ENCODE assay signal across 22 cellular contexts in genomic region chr19:32895384-32895783, GRCh38. TPM values are rescaled to one million over a fixed set of nuclear protein-coding genes. Genes with fewer than 3 reads are reported as not detected.
A peak's percentile ranks its signal among the peaks of the same experiment; 100 is the strongest.
DNase-seq lines count a peak whose midpoint lies in the region; ATAC-seq and TF ChIP-seq lines count a peak whose summit lies in the region.
"Had no signal": no experiment of that assay in that cellular context is flagged by ENCODE, and none has a peak within 500 bp of the region (broad histone marks: within the 10 kb centered on the region; RNA-seq: fewer than 3 reads in every experiment).

No MANE protein-coding gene starts in this region.

- intact Hi-C loops in activated CD4-positive, alpha-beta T cell treated with anti-CD3 and anti-CD28 coated beads for 36 hours (cut with DNase I, micrococcal nuclease) = no loop called here

- H3K27me3 ChIP-seq in SK-N-SH (ENCODE audit: insufficient read depth) = no peaks in the 10 kb centered on the region

- no peaks in the 10 kb centered on the region for H3K9me2 ChIP-seq in SK-N-SH

- H3K4me2 ChIP-seq in SK-N-SH = no peak overlapping the region

- TF ChIP-seq EP300 in SK-N-SH (IDR thresholded peaks at IDR 0.05; ENCODE audit: borderline replicate concordance in 1 of 2, low read depth in 1 of 2, low read length in 1 of 2) = no peak

- H3K79me2 ChIP-seq in SK-N-SH (ENCODE audit: insufficient read depth) = no peaks in the 10 kb centered on the region

- TF ChIP-seq RAD21 in SK-N-SH (IDR thresholded peaks at IDR 0.05; ENCODE audit: low read length) = no peak

- peaks cover 6% of the 10 kb centered on the region for H3F3A ChIP-seq in SK-N-SH (replicated peaks; ENCODE audit: insufficient read depth)

- H4K20me1 ChIP-seq in SK-N-SH (ENCODE audit: insufficient read depth) = no peaks in the 10 kb centered on the region

- peak; percentile 97 for ATAC-seq in activated CD4-positive, alpha-beta T cell treated with anti-CD3 and anti-CD28 coated beads for 36 hours
- ATAC-seq in GM21526 (IDR thresholded peaks at IDR 0.05; ENCODE audit: low FRiP score, unreplicated experiment) (peak; percentile 82), HG03103 (IDR thresholded peaks at IDR 0.05; ENCODE audit: low read depth, unreplicated experiment) (peak; percentile 89)
- peak; percentile 83 for ATAC-seq in stimulated activated memory B cell treated with anti-CD40 and anti-IgM and Interleukin-4, amounts not matched to agents 10 μg/mL and 1 μg/mL and 100 μg/mL, for 72 hours
- ATAC-seq: sciatic nerve had no signal

- POLR2A ChIA-PET in activated CD4-positive, alpha-beta T cell treated with anti-CD3 and anti-CD28 coated beads for 36 hours (lab: Charles Lee) = interaction anchor here (0.6 kb wide), 1 partner anchor 41 kb away, joined by 4 read pairs; no protein-coding TSS in a partner anchor
- POLR2A ChIA-PET in RWPE1 (lab: Yijun Ruan, JAX; ENCODE audit: low non-redundant PET) (no interaction called here), SK-N-SH (lab: Yijun Ruan, JAX) (interaction anchor here (0.6 kb wide), 1 partner anchor 195 kb away, joined by 3 read pairs; no protein-coding TSS in a partner anchor)

- TF ChIP-seq CTCF in RWPE1 (conservative IDR thresholded peaks at IDR 0.05; ENCODE audit: low read depth) (no peak), SK-N-SH (IDR thresholded peaks at IDR 0.05) (no peak)

- no peak overlapping the region for H3K4me3 ChIP-seq in SK-N-SH (ENCODE audit: low read depth in 2 of 2, low read length in 1 of 2)

- H3K4me1 ChIP-seq in SK-N-SH (ENCODE audit: control insufficient read depth in 1 of 2, insufficient read depth in 2 of 2, low read depth in 1 of 2, low read length in 1 of 2) = no peaks in the 10 kb centered on the region

- no peak overlapping the region for H3K27ac ChIP-seq in RWPE1
- no peak overlapping the region for H3K27ac ChIP-seq in SK-N-SH (ENCODE audit: low read depth in 2 of 2, low read length in 1 of 2)
- H3K27ac ChIP-seq: C4-2B had no signal

- no peak overlapping the region for H3K9ac ChIP-seq in SK-N-SH

- H3K4me1 Mint-ChIP-seq in activated CD4-positive, alpha-beta T cell treated with anti-CD3 and anti-CD28 coated beads for 36 hours = peaks cover 12% of the 10 kb centered on the region
- H3K4me1 Mint-ChIP-seq in stimulated activated memory B cell treated with anti-CD40 and anti-IgM and Interleukin-4, amounts not matched to agents 10 μg/mL and 1 μg/mL and 100 μg/mL, for 72 hours = peaks cover 21% of the 10 kb centered on the region

- no peaks in the 10 kb centered on the region for H3K27me3 Mint-ChIP-seq in activated CD4-positive, alpha-beta T cell treated with anti-CD3 and anti-CD28 coated beads for 36 hours
- no peaks in the 10 kb centered on the region for H3K27me3 Mint-ChIP-seq in stimulated activated memory B cell treated with anti-CD40 and anti-IgM and Interleukin-4, amounts not matched to agents 10 μg/mL and 1 μg/mL and 100 μg/mL, for 72 hours

- no peak overlapping the region for H3K27ac Mint-ChIP-seq in activated CD4-positive, alpha-beta T cell treated with anti-CD3 and anti-CD28 coated beads for 36 hours
- H3K27ac Mint-ChIP-seq in stimulated activated memory B cell treated with anti-CD40 and anti-IgM and Interleukin-4, amounts not matched to agents 10 μg/mL and 1 μg/mL and 100 μg/mL, for 72 hours = no peak overlapping the region
- H3K27ac Mint-ChIP-seq: activated T-helper 2 cell treated with anti-CD3 and anti-CD28 coated beads, Interferon-gamma antibody, Interleukin-2, Interleukin-4, amounts not matched to agents 10 μg/mL and 5 μg/mL and 100 μg/mL, durations not matched to agents 14 hours and 24 hours and 36 hours had no signal

- peaks cover 6 to 39% of the 10 kb centered on the region in 2 experiments for H3K36me3 ChIP-seq in SK-N-SH (replicated peaks in 1 of 2; ENCODE audit: control insufficient read depth in 1 of 2, insufficient read depth in 2 of 2, low read length in 1 of 2)

- H2AFZ ChIP-seq in SK-N-SH (ENCODE audit: low read depth) = no peak overlapping the region

- WGBS in SK-N-SH (ENCODE audit: low lambda C conversion rate) = 67% methylated on average over 3 of the region's 3 CpGs

- CTCF ChIA-PET in activated CD4-positive, alpha-beta T cell treated with anti-CD3 and anti-CD28 coated beads for 36 hours (lab: Charles Lee) = interaction anchor here (1.0 kb wide), 1 partner anchor 10 kb away, joined by 3 read pairs; no protein-coding TSS in a partner anchor
- CTCF ChIA-PET in RWPE1 (lab: Yijun Ruan, JAX) = no interaction called here
- CTCF ChIA-PET in SK-N-SH (lab: Yijun Ruan, JAX) = interaction anchor here (1.6 kb wide), 1 partner anchor 24 kb away, joined by 3 read pairs; no protein-coding TSS in a partner anchor

- peaks cover 22% of the 10 kb centered on the region for H3K9me3 Mint-ChIP-seq in activated CD4-positive, alpha-beta T cell treated with anti-CD3 and anti-CD28 coated beads for 36 hours (ENCODE audit: low read depth)
- peaks cover 30% of the 10 kb centered on the region for H3K9me3 Mint-ChIP-seq in stimulated activated memory B cell treated with anti-CD40 and anti-IgM and Interleukin-4, amounts not matched to agents 10 μg/mL and 1 μg/mL and 100 μg/mL, for 72 hours

- 0 out of 2 replicates have a peak, but pooled peaks cover 4% of the 10 kb centered on the region for H3K9me3 ChIP-seq in SK-N-SH

- DNase-seq in activated CD4-positive, alpha-beta T cell treated with anti-CD3 and anti-CD28 coated beads for 36 hours = no peak
- DNase-seq in activated CD4-positive, alpha-beta T cell treated with anti-CD3 and anti-CD28 coated beads for 1 hour = no peak
- DNase-seq in cerebellum (ENCODE audit: low spot score) (no peak), RWPE1 (ENCODE audit: low spot score) (no peak), SK-N-SH (no peak)
- DNase-seq: 8988T; amygdala; cerebellar nuclear complex; H7; NCI-H2029 treated with DMSO at 0.1 percent for 48 hours; NCI-H510A treated with DMSO at 0.1 percent for 48 hours; occipital lobe; stimulated activated CD4-positive, alpha-beta T cell treated with anti-CD3 and anti-CD28 coated beads, Interleukin-2, amount 100 ng/mL, for 24 hours; T1000 had no signal

- H3K36me3 Mint-ChIP-seq in activated CD4-positive, alpha-beta T cell treated with anti-CD3 and anti-CD28 coated beads for 36 hours (ENCODE audit: low read depth) = peaks cover 40% of the 10 kb centered on the region
- H3K36me3 Mint-ChIP-seq in stimulated activated memory B cell treated with anti-CD40 and anti-IgM and Interleukin-4, amounts not matched to agents 10 μg/mL and 1 μg/mL and 100 μg/mL, for 72 hours = peaks cover 81% of the 10 kb centered on the region

- H3K4me3 Mint-ChIP-seq in activated CD4-positive, alpha-beta T cell treated with anti-CD3 and anti-CD28 coated beads for 36 hours = no peak overlapping the region
- no peak overlapping the region for H3K4me3 Mint-ChIP-seq in stimulated activated memory B cell treated with anti-CD40 and anti-IgM and Interleukin-4, amounts not matched to agents 10 μg/mL and 1 μg/mL and 100 μg/mL, for 72 hours

TF ChIP-seq in SK-N-SH, 30 proteins besides CTCF, POLR2A, EP300 and RAD21 (continues in another document):
- no peak for TF ChIP-seq RCOR1 (IDR thresholded peaks at IDR 0.05; ENCODE audit: low read length)
- TF ChIP-seq EZH2phosphoT487 (IDR thresholded peaks at IDR 0.05; ENCODE audit: borderline replicate concordance, low read depth) = no peak
- TF ChIP-seq JUND (IDR thresholded peaks at IDR 0.05) = no peak
- no peak for TF ChIP-seq YY1 (IDR thresholded peaks at IDR 0.05; ENCODE audit: low read depth)
- TF ChIP-seq MEF2A (IDR thresholded peaks at IDR 0.05; ENCODE audit: borderline replicate concordance, low read depth) = no peak
- no peak for TF ChIP-seq PBX3 (IDR thresholded peaks at IDR 0.05)
- no peak for TF ChIP-seq GABPA (IDR thresholded peaks at IDR 0.05; ENCODE audit: low read depth)
- no peak for TF ChIP-seq TAF1 (IDR thresholded peaks at IDR 0.05; ENCODE audit: borderline replicate concordance, low read depth, low read length)
- no peak for TF ChIP-seq CHD2 (IDR thresholded peaks at IDR 0.05; ENCODE audit: low read length, partially characterized antibody)
- no peak for TF ChIP-seq ZBTB33 (IDR thresholded peaks at IDR 0.05; ENCODE audit: borderline replicate concordance, low read depth)
- TF ChIP-seq FOXM1 (IDR thresholded peaks at IDR 0.05; ENCODE audit: low read depth) = no peak
- no peak for TF ChIP-seq USF1 (IDR thresholded peaks at IDR 0.05; ENCODE audit: borderline replicate concordance, low read depth)

RNA-seq across cellular contexts. Expression of gene SLC7A9, which starts 25.8 kb away (rescaled TPM):
- total RNA-seq in activated CD4-positive, alpha-beta T cell treated with anti-CD3 and anti-CD28 coated beads for 36 hours = under 1 TPM in 1 of 2 experiments, not detected in 1; 0.14 TPM
- total RNA-seq in cerebellum = 2.1 TPM
- polyA plus RNA-seq in SK-N-SH (2012; rRNA removed) = not detected in 2 replicates
- polyA plus RNA-seq in SK-N-SH (2012; cell fraction: cytosol; rRNA removed) = 0.01 TPM in 2 replicates
- polyA plus RNA-seq in SK-N-SH (2012; cell fraction: nucleus; rRNA removed) = 0.23 and 0.32 TPM in 2 replicates
- total RNA-seq: Daoy, fibroblast of villous mesenchyme, H7 had no signal
